20 cellular contexts compared by ENCODE assay signal in the genomic region with DNA sequence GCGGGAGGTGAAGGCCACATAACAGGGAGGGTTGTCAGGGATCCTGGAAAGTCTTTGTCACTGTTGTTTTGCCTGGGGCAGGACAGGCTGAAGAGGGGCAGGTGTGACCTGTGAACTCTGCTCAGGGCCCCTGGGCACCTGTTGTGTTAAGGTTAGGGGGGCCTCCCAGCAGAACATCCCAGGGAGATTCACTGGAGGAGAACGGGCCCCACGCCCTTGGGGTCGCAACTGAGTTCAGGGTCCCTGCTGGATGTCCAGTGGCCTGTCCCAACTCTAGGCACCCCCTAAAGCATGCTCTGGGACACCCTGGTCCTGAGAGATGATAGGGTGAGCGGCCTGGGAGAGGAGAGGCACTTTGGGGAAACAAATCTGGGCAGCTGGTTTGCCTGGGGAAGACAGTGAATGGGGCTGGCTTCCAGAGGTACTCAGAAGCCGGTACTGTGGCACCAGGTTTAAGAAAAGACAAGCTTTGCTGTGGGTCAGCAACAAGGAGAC. TPM values are rescaled to one million over a fixed set of nuclear protein-coding genes. Genes with fewer than 3 reads are reported as not detected.
DNase-seq lines count a peak whose midpoint lies in the region; ATAC-seq and TF ChIP-seq lines count a peak whose summit lies in the region.
"Had no signal": no experiment of that assay in that cellular context is flagged by ENCODE, and none has a peak within 500 bp of the region (broad histone marks: within the 10 kb centered on the region; RNA-seq: fewer than 3 reads in every experiment).

No MANE protein-coding gene starts in this region.

- TF ChIP-seq CTCF in right atrium auricular region (IDR thresholded peaks at IDR 0.05), result no peak
- no peak for TF ChIP-seq CTCF in esophagus muscularis mucosa (IDR thresholded peaks at IDR 0.05)

- H3K27me3 Mint-ChIP-seq in activated naive CD8-positive, alpha-beta T cell treated with anti-CD3 and anti-CD28 coated beads, Interleukin-2, amount 50 U/mL, for 24 hours, result peaks cover 25% of the 10 kb centered on the region

- 100% methylated on average over 1 of the region's 6 CpGs for WGBS in esophagus muscularis mucosa

- H3K36me3 Mint-ChIP-seq in activated naive CD8-positive, alpha-beta T cell treated with anti-CD3 and anti-CD28 coated beads, Interleukin-2, amount 50 U/mL, for 24 hours (ENCODE audit: low read depth), result no peaks in the 10 kb centered on the region

- no peak for TF ChIP-seq EP300 in esophagus muscularis mucosa (IDR thresholded peaks at IDR 0.05)

- H3K36me3 ChIP-seq in right atrium auricular region, result no peaks in the 10 kb centered on the region
- H3K36me3 ChIP-seq in esophagus muscularis mucosa, result no peaks in the 10 kb centered on the region
- H3K36me3 ChIP-seq: SJSA1 had no signal

- H3K27ac ChIP-seq in right atrium auricular region (no peak overlapping the region), esophagus muscularis mucosa (replicated peaks in 1 of 4) (no peak overlapping the region)
- H3K27ac ChIP-seq: A549, GM23248, KMS-11, SJSA1 had no signal

- H3K4me1 ChIP-seq in right atrium auricular region (no peaks in the 10 kb centered on the region), esophagus muscularis mucosa (no peaks in the 10 kb centered on the region)
- H3K4me1 ChIP-seq: A549, Caco-2, SJSA1 had no signal

- H3K4me3 Mint-ChIP-seq in activated naive CD8-positive, alpha-beta T cell treated with anti-CD3 and anti-CD28 coated beads, Interleukin-2, amount 50 U/mL, for 24 hours, result no peak overlapping the region

- H3K4me3 ChIP-seq in right atrium auricular region (no peak overlapping the region), esophagus muscularis mucosa (no peak overlapping the region)
- H3K4me3 ChIP-seq: A549, GM23248, SJSA1 had no signal

- peaks cover 1% of the 10 kb centered on the region for H3K4me1 Mint-ChIP-seq in activated naive CD8-positive, alpha-beta T cell treated with anti-CD3 and anti-CD28 coated beads, Interleukin-2, amount 50 U/mL, for 24 hours

- H3K9me3 Mint-ChIP-seq in activated naive CD8-positive, alpha-beta T cell treated with anti-CD3 and anti-CD28 coated beads, Interleukin-2, amount 50 U/mL, for 24 hours, result no peaks in the 10 kb centered on the region

- TF ChIP-seq POLR2A in esophagus muscularis mucosa (IDR thresholded peaks at IDR 0.05; ENCODE audit: low read depth), result no peak

- H3K9me3 ChIP-seq in right atrium auricular region, result no peaks in the 10 kb centered on the region
- H3K9me3 ChIP-seq in esophagus muscularis mucosa, result peaks cover 0 to 7% (median 0%) of the 10 kb centered on the region in 4 donors
- H3K9me3 ChIP-seq: A549, Caco-2, SJSA1 had no signal

- H3K27ac Mint-ChIP-seq in activated naive CD8-positive, alpha-beta T cell treated with anti-CD3 and anti-CD28 coated beads, Interleukin-2, amount 50 U/mL, for 24 hours, result no peak overlapping the region

- H3K27me3 ChIP-seq in right atrium auricular region (no peaks in the 10 kb centered on the region), esophagus muscularis mucosa (peaks cover 0 to 93% (median 5%) of the 10 kb centered on the region in 4 donors)

- DNase-seq in right atrium auricular region (ENCODE audit: low spot score) (peak; percentile 40), cardiac septum (ENCODE audit: low spot score) (no peak), GM03348 (ENCODE audit: low spot score) (peak; percentile 2), esophagus muscularis mucosa (ENCODE audit: extremely low spot score) (peak; percentile 88), sciatic nerve (ENCODE audit: low spot score) (no peak)
- DNase-seq in activated naive CD8-positive, alpha-beta T cell treated with anti-CD3 and anti-CD28 coated beads, Interleukin-2, amount 50 U/mL, for 24 hours, result no peak
- DNase-seq: Caco-2, EL, NCI-H1048, NCI-H1436 treated with DMSO at 0.1 percent for 48 hours, NCI-H2029 treated with DMSO at 0.1 percent for 48 hours, NCI-H2171 treated with DMSO at 0.1 percent for 48 hours, NCI-H446 treated with DMSO at 0.1 percent for 48 hours had no signal

- intact Hi-C loops in cardiac septum (cut with DNase I), result no loop called here
- intact Hi-C loops in esophagus muscularis mucosa (cut with DNase I), result no loop called here
- intact Hi-C loops in sciatic nerve (cut with DNase I), result no loop called here

- ATAC-seq in sciatic nerve (peak; percentile 6), GM19324 (IDR thresholded peaks at IDR 0.05; ENCODE audit: low FRiP score, unreplicated experiment) (no peak), HG03354 (IDR thresholded peaks at IDR 0.05; ENCODE audit: poor library complexity, severe bottlenecking, unreplicated experiment) (no peak)
- no peak for ATAC-seq in activated naive CD8-positive, alpha-beta T cell treated with anti-CD3 and anti-CD28 coated beads, Interleukin-2, amount 50 U/mL, for 24 hours
- ATAC-seq: A549 had no signal

RNA-seq across cellular contexts. Expression of a gene that starts 22.9 kb away (rescaled TPM):
- under 1 TPM; 0.56 to 0.86 TPM for total RNA-seq in right atrium auricular region
- 1.5 TPM for total RNA-seq in cardiac septum
- total RNA-seq in esophagus muscularis mucosa, result 1 to 10 TPM; 1.8 to 4.0 (median 2.2) TPM
- 3.2 TPM for total RNA-seq in sciatic nerve
- total RNA-seq: GM23248 had no signal

RNA-seq across cellular contexts. Expression of a gene that starts 34.5 kb away (rescaled TPM):
- not detected for total RNA-seq in right atrium auricular region
- total RNA-seq in cardiac septum, result not detected
- total RNA-seq in esophagus muscularis mucosa, result not detected
- total RNA-seq in sciatic nerve, result not detected
- total RNA-seq: Caco-2, GM23248, M059J, SJSA1 had no signal

RNA-seq across cellular contexts. Expression of a gene that starts 43.5 kb away (rescaled TPM):
- total RNA-seq in right atrium auricular region (not detected), cardiac septum (not detected), esophagus muscularis mucosa (not detected), sciatic nerve (not detected)
- total RNA-seq: Caco-2, GM23248, M059J, SJSA1 had no signal

Comparison
In these comparisons a context has a peak if more than half of its experiments do, and no peak if none do; other contexts are left out.
1. DNase-seq: peak in right atrium auricular region (single experiment), GM03348 (single experiment) and esophagus muscularis mucosa (single experiment); none in cardiac septum (single experiment), sciatic nerve (single experiment) and activated naive CD8-positive, alpha-beta T cell treated with anti-CD3 and anti-CD28 coated beads, Interleukin-2, amount 50 U/mL, for 24 hours (single experiment).